18 cellular contexts compared by ENCODE assay signal in the genomic region with DNA sequence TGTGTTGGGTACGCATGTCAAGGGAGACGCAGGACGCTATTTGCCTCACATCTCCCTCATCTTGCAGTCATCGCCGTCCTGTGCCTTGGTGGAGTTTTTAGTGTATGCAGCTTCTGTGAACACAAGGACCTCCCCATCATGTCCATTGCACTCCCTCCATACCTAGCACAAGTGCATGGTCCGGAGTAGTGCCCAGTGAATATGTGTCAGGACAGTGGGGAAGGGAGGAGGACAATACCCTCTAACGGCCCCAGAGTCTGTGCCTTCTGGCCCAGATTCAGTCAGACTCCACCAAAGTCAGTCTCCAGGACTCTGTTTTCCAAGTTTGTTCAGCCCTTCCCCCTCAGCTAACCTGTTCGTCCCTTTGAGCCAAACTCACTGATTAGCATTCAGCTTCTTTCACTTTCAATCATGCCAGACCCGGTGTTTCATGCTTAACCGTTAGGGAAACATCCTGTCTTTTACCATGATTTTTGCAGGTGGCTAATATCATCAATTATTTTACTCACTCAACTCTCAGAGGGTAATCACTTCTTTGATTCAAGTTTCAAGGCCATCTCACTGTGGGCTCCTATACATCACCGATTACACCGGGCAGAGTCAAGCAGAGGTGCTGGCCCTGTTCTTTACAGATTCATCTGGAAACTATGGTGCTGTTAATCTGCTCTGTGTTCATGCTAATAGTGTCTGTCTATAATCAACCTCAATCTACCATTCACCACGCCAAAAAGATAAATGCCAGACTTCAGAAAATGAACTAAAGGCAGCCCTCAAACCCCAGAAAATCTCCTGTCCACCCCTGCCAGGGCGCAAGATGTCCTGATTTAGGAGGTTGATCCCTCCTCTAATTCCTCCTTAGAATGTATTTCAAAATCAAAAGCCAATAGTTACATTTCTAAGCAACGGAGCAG.
DNase-seq lines count a peak whose midpoint lies in the region; ATAC-seq lines count a peak whose summit lies in the region.
"Had no signal": no experiment of that assay in that cellular context is flagged by ENCODE, and none has a peak within 500 bp of the region (broad histone marks: within the 10 kb centered on the region; RNA-seq: fewer than 3 reads in every experiment).

No MANE protein-coding gene starts in this region.

- peak overlapping the region in 3 of 8 donors; percentile 17 to 50 (median 25) for H3K27ac Mint-ChIP-seq in CD8-positive, alpha-beta memory T cell
- H3K27ac Mint-ChIP-seq in T-helper 17 cell, result no peak overlapping the region
- H3K27ac Mint-ChIP-seq: activated naive CD4-positive, alpha-beta T cell treated with anti-CD3 and anti-CD28 coated beads, Interleukin-2, amount 50 U/mL, for 72 hours; naive thymus-derived CD4-positive, alpha-beta T cell had no signal

- CTCF ChIA-PET in CD8-positive, alpha-beta memory T cell (lab: Charles Lee), result no interaction called here

- H3K36me3 ChIP-seq in CD8-positive, alpha-beta memory T cell (ENCODE audit: insufficient read depth, low read length), result no peaks in the 10 kb centered on the region
- H3K36me3 ChIP-seq: heart right ventricle, right atrium auricular region had no signal

- no peaks in the 10 kb centered on the region for H3K27me3 Mint-ChIP-seq in CD8-positive, alpha-beta memory T cell
- no peaks in the 10 kb centered on the region for H3K27me3 Mint-ChIP-seq in T-helper 17 cell

- no peak overlapping the region for H3K27ac ChIP-seq in CD8-positive, alpha-beta memory T cell (ENCODE audit: low read depth, low read length)
- H3K27ac ChIP-seq: heart right ventricle, right atrium auricular region had no signal

- no peak for DNase-seq in CD8-positive, alpha-beta memory T cell
- DNase-seq in T-helper 17 cell, result no peak
- DNase-seq in stimulated activated CD4-positive, alpha-beta T cell treated with anti-CD3 and anti-CD28 coated beads, Interleukin-4, amount 100 ng/mL, for 4 hours, result no peak
- no peak for DNase-seq in activated CD4-positive, alpha-beta T cell treated with anti-CD3 and anti-CD28 coated beads, Interleukin-2, amount 50 U/mL, for 48 hours
- no peak for DNase-seq in midbrain (lab: John Stamatoyannopoulos, UW)
- DNase-seq: AML-193; heart right ventricle; left colon; naive thymus-derived CD4-positive, alpha-beta T cell; NCI-H1105; SHP77 treated with DMSO at 0.1 percent for 48 hours; stimulated activated CD4-positive, alpha-beta T cell treated with anti-CD3 and anti-CD28 coated beads, Interleukin-4, amount 100 ng/mL, for 24 hours; stimulated activated naive CD4-positive, alpha-beta T cell had no signal

- no peaks in the 10 kb centered on the region for H3K9me3 Mint-ChIP-seq in CD8-positive, alpha-beta memory T cell
- H3K9me3 Mint-ChIP-seq: activated naive CD4-positive, alpha-beta T cell treated with anti-CD3 and anti-CD28 coated beads, Interleukin-2, amount 50 U/mL, for 72 hours; naive thymus-derived CD4-positive, alpha-beta T cell had no signal

- no peaks in the 10 kb centered on the region for H3K9me3 ChIP-seq in CD8-positive, alpha-beta memory T cell (ENCODE audit: low read length)
- no peaks in the 10 kb centered on the region for H3K9me3 ChIP-seq in T-helper 17 cell (ENCODE audit: control insufficient read depth, low read length, poor library complexity, severe bottlenecking)
- H3K9me3 ChIP-seq: heart right ventricle, right atrium auricular region had no signal

- POLR2A ChIA-PET in CD8-positive, alpha-beta memory T cell (lab: Charles Lee), result no interaction called here

- H3K36me3 Mint-ChIP-seq in CD8-positive, alpha-beta memory T cell, result peaks cover 0 to 5% (median 0%) of the 10 kb centered on the region in 3 donors
- no peaks in the 10 kb centered on the region for H3K36me3 Mint-ChIP-seq in T-helper 17 cell (ENCODE audit: low read depth)
- H3K36me3 Mint-ChIP-seq: activated naive CD4-positive, alpha-beta T cell treated with anti-CD3 and anti-CD28 coated beads, Interleukin-2, amount 50 U/mL, for 72 hours had no signal

- no peak overlapping the region for H3K4me3 ChIP-seq in CD8-positive, alpha-beta memory T cell (ENCODE audit: low read length)
- H3K4me3 ChIP-seq: heart right ventricle, right atrium auricular region had no signal

- H3K4me1 Mint-ChIP-seq in CD8-positive, alpha-beta memory T cell, result peaks cover 2 to 20% (median 15%) of the 10 kb centered on the region in 3 donors
- peaks cover 10% of the 10 kb centered on the region for H3K4me1 Mint-ChIP-seq in T-helper 17 cell

- no peaks in the 10 kb centered on the region for H3K27me3 ChIP-seq in CD8-positive, alpha-beta memory T cell (ENCODE audit: insufficient read depth, low read length, poor library complexity, severe bottlenecking)
- H3K27me3 ChIP-seq: right atrium auricular region had no signal

- peak; percentile 74 for ATAC-seq in GM18867 (IDR thresholded peaks at IDR 0.05; ENCODE audit: unreplicated experiment)
- peak; percentile 50 for ATAC-seq in HG02678 (IDR thresholded peaks at IDR 0.05; ENCODE audit: unreplicated experiment)
- no peak for ATAC-seq in T-helper 17 cell
- ATAC-seq in GM18873 (IDR thresholded peaks at IDR 0.05; ENCODE audit: low FRiP score, unreplicated experiment), result no peak
- ATAC-seq: activated naive CD4-positive, alpha-beta T cell treated with anti-CD3 and anti-CD28 coated beads, Interleukin-2, amount 50 U/mL, for 72 hours; heart right ventricle; left colon; naive thymus-derived CD4-positive, alpha-beta T cell had no signal

- H3K4me3 Mint-ChIP-seq in CD8-positive, alpha-beta memory T cell, result peak overlapping the region in 6 of 7 donors; percentile 3 to 56 (median 48)
- H3K4me3 Mint-ChIP-seq in T-helper 17 cell, result peak overlapping the region; percentile 37
- H3K4me3 Mint-ChIP-seq: naive thymus-derived CD4-positive, alpha-beta T cell had no signal

- H3K4me1 ChIP-seq in CD8-positive, alpha-beta memory T cell (ENCODE audit: insufficient read depth, low read length), result no peaks in the 10 kb centered on the region
- H3K4me1 ChIP-seq: heart right ventricle, right atrium auricular region had no signal

Comparison
In these comparisons a context has a peak if more than half of its experiments do, and no peak if none do; other contexts are left out.
1. ATAC-seq: peak in GM18867 (single experiment) and HG02678 (single experiment); none in T-helper 17 cell (single experiment) and GM18873 (single experiment).